In the genomic region with DNA sequence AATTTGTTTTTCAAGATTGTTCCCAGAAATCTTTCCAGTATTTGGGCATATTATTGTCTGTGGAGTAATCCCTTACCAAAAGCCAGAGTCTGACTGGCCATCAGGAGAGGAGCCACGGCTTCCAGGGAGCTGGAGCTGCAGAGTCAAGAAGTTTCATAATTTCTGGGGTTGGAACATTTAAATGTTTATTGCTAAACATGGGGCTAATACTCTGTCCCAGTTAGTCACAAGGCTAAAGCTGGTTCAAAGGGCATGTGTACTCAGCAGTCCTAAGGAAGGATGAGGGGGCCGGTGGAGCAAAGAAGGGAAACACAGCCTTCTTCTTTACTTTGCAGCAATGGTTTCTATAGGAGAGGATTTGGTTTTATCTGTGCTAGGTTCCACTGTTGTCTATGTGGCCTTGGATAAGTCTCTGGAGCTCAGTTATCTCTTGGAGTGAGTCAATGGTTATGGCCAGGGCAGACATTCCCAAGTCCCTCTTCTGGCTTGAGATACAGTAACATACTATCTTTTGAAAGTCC, we compare ENCODE assay signal across 13 cellular contexts. TPM values are rescaled to one million over a fixed set of nuclear protein-coding genes. Genes with fewer than 3 reads are reported as not detected.
DNase-seq lines count a peak whose midpoint lies in the region; ATAC-seq, FAIRE-seq and TF ChIP-seq lines count a peak whose summit lies in the region.
"Had no signal": no experiment of that assay in that cellular context is flagged by ENCODE, and none has a peak within 500 bp of the region (broad histone marks: within the 10 kb centered on the region; RNA-seq: fewer than 3 reads in every experiment).

No MANE protein-coding gene starts in this region.

- H3K9me3 ChIP-seq in kidney (ENCODE audit: control insufficient read depth in 1 of 2, low read length in 2 of 2), result no peaks in the 10 kb centered on the region
- H3K9me3 ChIP-seq in tibial nerve, result no peaks in the 10 kb centered on the region
- H3K9me3 ChIP-seq in prostate gland, result no peaks in the 10 kb centered on the region
- H3K9me3 ChIP-seq: BLaER1 had no signal

- peak overlapping the region; percentile 5 for H3K27ac Mint-ChIP-seq in activated naive CD4-positive, alpha-beta T cell treated with anti-CD3 and anti-CD28 coated beads, Interleukin-2, amount 10 ng/mL, durations not matched to agents 7 days and 5 days
- H3K27ac Mint-ChIP-seq in activated naive CD8-positive, alpha-beta T cell, result peak overlapping the region; percentile 100

- CTCF ChIA-PET in activated naive CD4-positive, alpha-beta T cell treated with anti-CD3 and anti-CD28 coated beads, Interleukin-2, amount 10 ng/mL, durations not matched to agents 7 days and 5 days (lab: Charles Lee), result interaction anchor here (0.8 to 1.3 kb wide), 8 partner anchors 10 to 317 kb away, joined by 3 to 8 read pairs (median 4); a partner anchor contains a TSS

- TF ChIP-seq POLR2A in tibial nerve (IDR thresholded peaks at IDR 0.05), result no peak
- TF ChIP-seq POLR2A in prostate gland (IDR thresholded peaks at IDR 0.05), result no peak

- no peak overlapping the region for H3K4me3 Mint-ChIP-seq in activated naive CD4-positive, alpha-beta T cell treated with anti-CD3 and anti-CD28 coated beads, Interleukin-2, amount 10 ng/mL, durations not matched to agents 7 days and 5 days
- H3K4me3 Mint-ChIP-seq in activated naive CD8-positive, alpha-beta T cell, result peak overlapping the region; percentile 21

- no peaks in the 10 kb centered on the region for H3K27me3 Mint-ChIP-seq in activated naive CD4-positive, alpha-beta T cell treated with anti-CD3 and anti-CD28 coated beads, Interleukin-2, amount 10 ng/mL, durations not matched to agents 7 days and 5 days
- H3K27me3 Mint-ChIP-seq in activated naive CD8-positive, alpha-beta T cell, result no peaks in the 10 kb centered on the region

- H3K4me1 ChIP-seq in kidney (ENCODE audit: control insufficient read depth in 1 of 2, insufficient read depth in 1 of 2, low read depth in 1 of 2, low read length in 2 of 2) (peaks cover 21 to 26% of the 10 kb centered on the region in 2 donors), tibial nerve (peaks cover 0 to 49% (median 26%) of the 10 kb centered on the region in 4 donors), prostate gland (replicated peaks) (no peaks in the 10 kb centered on the region)

- no peaks in the 10 kb centered on the region for H3K9me3 Mint-ChIP-seq in activated naive CD4-positive, alpha-beta T cell treated with anti-CD3 and anti-CD28 coated beads, Interleukin-2, amount 10 ng/mL, durations not matched to agents 7 days and 5 days
- H3K9me3 Mint-ChIP-seq in activated naive CD8-positive, alpha-beta T cell (ENCODE audit: low read depth), result no peaks in the 10 kb centered on the region

- ATAC-seq in GM19467 (IDR thresholded peaks at IDR 0.05; ENCODE audit: unreplicated experiment), result no peak
- ATAC-seq: HCT116 had no signal

- H3K27ac ChIP-seq in kidney (ENCODE audit: low read depth in 2 of 2, low read length in 2 of 2), result peak overlapping the region; percentile 8 to 49
- H3K27ac ChIP-seq in tibial nerve, result peak overlapping the region in 3 of 4 donors; percentile 34 to 71 (median 46)
- H3K27ac ChIP-seq in prostate gland, result no peak overlapping the region
- H3K27ac ChIP-seq: BLaER1, KMS-11 had no signal

- peaks cover 100% of the 10 kb centered on the region for H3K36me3 Mint-ChIP-seq in activated naive CD4-positive, alpha-beta T cell treated with anti-CD3 and anti-CD28 coated beads, Interleukin-2, amount 10 ng/mL, durations not matched to agents 7 days and 5 days
- H3K36me3 Mint-ChIP-seq in activated naive CD8-positive, alpha-beta T cell, result peaks cover 48% of the 10 kb centered on the region

- no peak overlapping the region for H3K9ac ChIP-seq in kidney (ENCODE audit: low read length in 2 of 2)
- H3K9ac ChIP-seq: BLaER1, KMS-11 had no signal

- peak in 1 of 2 donors; percentile 73 for TF ChIP-seq EP300 in tibial nerve (IDR thresholded peaks at IDR 0.05)

- no peak for TF ChIP-seq CTCF in kidney (IDR thresholded peaks at IDR 0.05; ENCODE audit: borderline replicate concordance, extremely low read depth, insufficient read depth)
- TF ChIP-seq CTCF in tibial nerve (IDR thresholded peaks at IDR 0.05), result no peak
- no peak for TF ChIP-seq CTCF in prostate gland (IDR thresholded peaks at IDR 0.05)

- no peak overlapping the region for H3K4me3 ChIP-seq in kidney (ENCODE audit: low read length in 2 of 2)
- H3K4me3 ChIP-seq in tibial nerve, result no peak overlapping the region
- no peak overlapping the region for H3K4me3 ChIP-seq in prostate gland
- H3K4me3 ChIP-seq: BLaER1 had no signal

- H3K4me1 Mint-ChIP-seq in activated naive CD4-positive, alpha-beta T cell treated with anti-CD3 and anti-CD28 coated beads, Interleukin-2, amount 10 ng/mL, durations not matched to agents 7 days and 5 days, result peaks cover 94% of the 10 kb centered on the region
- H3K4me1 Mint-ChIP-seq in activated naive CD8-positive, alpha-beta T cell (ENCODE audit: low read depth), result peaks cover 98% of the 10 kb centered on the region

- 75 to 80% methylated on average over 2 of the region's 2 CpGs for WGBS in tibial nerve, 2 donors
- WGBS in prostate gland, result 82% methylated on average over 2 of the region's 2 CpGs

- H3K36me3 ChIP-seq in kidney (ENCODE audit: control insufficient read depth in 1 of 2, insufficient read depth in 2 of 2, low read length in 2 of 2) (peaks cover 18 to 33% of the 10 kb centered on the region in 2 donors), tibial nerve (peaks cover 0 to 37% (median 0%) of the 10 kb centered on the region in 3 donors), prostate gland (peaks cover 0 to 8% of the 10 kb centered on the region in 2 donors)

- intact Hi-C loops in kidney (cut with DNase I), result no loop called here
- intact Hi-C loops in prostate gland (cut with DNase I), result no loop called here

- DNase-seq in activated naive CD4-positive, alpha-beta T cell treated with anti-CD3 and anti-CD28 coated beads, Interleukin-2, amount 10 ng/mL, durations not matched to agents 7 days and 5 days, result no peak
- no peak for DNase-seq in activated naive CD4-positive, alpha-beta T cell (lab: John Stamatoyannopoulos, UW)
- DNase-seq in kidney (no peak), tibial nerve (ENCODE audit: low spot score in 2 of 2) (peak in 1 of 2 donors; percentile 41), prostate gland (ENCODE audit: low spot score) (no peak), iPS-NIHi11 (ENCODE audit: low spot score) (no peak)
- DNase-seq: activated CD4-positive, alpha-beta T cell treated with anti-CD3 and anti-CD28 coated beads, Interleukin-2, amount 50 U/mL, for 1 hour had no signal

- FAIRE-seq in kidney (lab: Jason Lieb, UNC), result no peak

- H3K27me3 ChIP-seq in tibial nerve, result no peaks in the 10 kb centered on the region
- H3K27me3 ChIP-seq in prostate gland (replicated peaks; ENCODE audit: insufficient read depth), result no peaks in the 10 kb centered on the region
- H3K27me3 ChIP-seq: BLaER1 had no signal

RNA-seq across cellular contexts. Expression of a gene that starts 9.5 kb away (rescaled TPM):
- total RNA-seq in kidney (81.0 TPM), tibial nerve (10 to 100 TPM in 1 of 4 donors, 1 to 10 TPM in 3; 4.8 to 21.6 (median 8.2) TPM), prostate gland (10 to 100 TPM; 25.4 to 37.2 TPM)
- polyA plus RNA-seq in kidney (ENCODE audit: insufficient read depth, low read depth, low replicate concordance), result 45.3 TPM

RNA-seq across cellular contexts. Expression of a gene that starts 36.5 kb away (rescaled TPM):
- total RNA-seq in kidney (27.2 TPM), tibial nerve (10 to 100 TPM in 1 of 4 donors, 1 to 10 TPM in 3; 2.5 to 37.2 (median 6.1) TPM), prostate gland (10 to 100 TPM in 1 of 2 donors, under 1 TPM in 1; 0.82 to 10.6 TPM)
- polyA plus RNA-seq in kidney (ENCODE audit: insufficient read depth, low read depth, low replicate concordance), result 5.8 TPM
- total RNA-seq: lung microvascular endothelial cell had no signal

RNA-seq across cellular contexts. Expression of a gene that starts 51.0 kb away (rescaled TPM):
- total RNA-seq in kidney (35.7 TPM), tibial nerve (10 to 100 TPM; 30.3 to 37.8 (median 32.8) TPM), prostate gland (10 to 100 TPM; 32.2 to 52.5 TPM)
- 19.2 TPM for polyA plus RNA-seq in kidney (ENCODE audit: insufficient read depth, low read depth, low replicate concordance)

RNA-seq across cellular contexts. Expression of a gene that starts 51.1 kb away (rescaled TPM):
- total RNA-seq in kidney (31.9 TPM), tibial nerve (10 to 100 TPM; 30.3 to 64.3 (median 37.6) TPM), prostate gland (10 to 100 TPM; 33.3 to 47.8 TPM)
- polyA plus RNA-seq in kidney (ENCODE audit: insufficient read depth, low read depth, low replicate concordance), result 54.5 TPM

Comparison
In these comparisons a context has a peak if more than half of its experiments do, and no peak if none do; other contexts are left out.
1. H3K27ac ChIP-seq: peak in kidney (2 of 2) and tibial nerve (3 of 4); none in prostate gland (0 of 2).